Comparison of ENCODE assay signal across 14 cellular contexts in genomic region chr3:104214937-104215336, GRCh38.
DNase-seq lines count a peak whose midpoint lies in the region; ATAC-seq and TF ChIP-seq lines count a peak whose summit lies in the region.
"Had no signal": no experiment of that assay in that cellular context is flagged by ENCODE, and none has a peak within 500 bp of the region (broad histone marks: within the 10 kb centered on the region; RNA-seq: fewer than 3 reads in every experiment).

No MANE protein-coding gene starts in this region.

- RAD21 ChIA-PET in HCT116 (lab: Charles Lee; ENCODE audit: low non-redundant PET in 1 of 2, low total read pairs in 2 of 2, uncharacterized antibody in 2 of 2, unreplicated experiment in 2 of 2): no interaction called here

- H3K27me3 Mint-ChIP-seq in GM23338 (ENCODE audit: insufficient read depth, low read depth, poor library complexity) (peaks cover 2% of the 10 kb centered on the region), osteocyte (ENCODE audit: unreplicated experiment) (no peaks in the 10 kb centered on the region)
- H3K27me3 Mint-ChIP-seq: CD4-positive, alpha-beta memory T cell had no signal

- H3K9me3 ChIP-seq in HCT116 (ENCODE audit: control insufficient read depth in 1 of 2, insufficient read depth in 1 of 2, low read depth in 1 of 2, low read length in 2 of 2) (no peaks in the 10 kb centered on the region), PC-3 (ENCODE audit: low read length) (no peaks in the 10 kb centered on the region), left ventricle myocardium inferior (replicated peaks) (no peaks in the 10 kb centered on the region)

- H3K36me3 Mint-ChIP-seq in GM23338 (ENCODE audit: low read depth): no peaks in the 10 kb centered on the region
- H3K36me3 Mint-ChIP-seq in osteocyte (ENCODE audit: unreplicated experiment): no peaks in the 10 kb centered on the region
- H3K36me3 Mint-ChIP-seq: CD4-positive, alpha-beta memory T cell had no signal

- H3K4me1 Mint-ChIP-seq in GM23338 (peaks cover 4% of the 10 kb centered on the region; the same call in 2 of the 3 replicates), osteocyte (ENCODE audit: unreplicated experiment) (peaks cover 3% of the 10 kb centered on the region)
- H3K4me1 Mint-ChIP-seq: CD4-positive, alpha-beta memory T cell had no signal

- H3K27ac ChIP-seq in GM23338 (ENCODE audit: low read depth) (no peak overlapping the region), HCT116 (ENCODE audit: low read depth, low read length) (no peak overlapping the region), PC-3 (ENCODE audit: low read length) (no peak overlapping the region), left ventricle myocardium inferior (replicated peaks) (no peak overlapping the region)
- H3K27ac ChIP-seq: GM23248 had no signal

- H3K4me2 ChIP-seq in GM23338 (no peak overlapping the region), HCT116 (ENCODE audit: low read length) (no peak overlapping the region), PC-3 (ENCODE audit: low read length) (no peak overlapping the region)

- H3K4me3 Mint-ChIP-seq in GM23338: no peak overlapping the region
- no peak overlapping the region for H3K4me3 Mint-ChIP-seq in osteocyte (ENCODE audit: unreplicated experiment)
- H3K4me3 Mint-ChIP-seq: CD4-positive, alpha-beta memory T cell; H9 had no signal

- H3K9me2 ChIP-seq in GM23338 (ENCODE audit: insufficient read depth): no peaks in the 10 kb centered on the region
- no peaks in the 10 kb centered on the region for H3K9me2 ChIP-seq in HCT116 (ENCODE audit: insufficient read depth)
- no peaks in the 10 kb centered on the region for H3K9me2 ChIP-seq in PC-3 (replicated peaks; ENCODE audit: low read length)

- H3K27ac Mint-ChIP-seq in GM23338: no peak overlapping the region
- no peak overlapping the region for H3K27ac Mint-ChIP-seq in osteocyte (ENCODE audit: unreplicated experiment)
- H3K27ac Mint-ChIP-seq: CD4-positive, alpha-beta memory T cell; H9 had no signal

- H3K9me3 Mint-ChIP-seq in GM23338 (no peaks in the 10 kb centered on the region), osteocyte (ENCODE audit: unreplicated experiment) (no peaks in the 10 kb centered on the region)

- H3K79me2 ChIP-seq in GM23338 (replicated peaks; ENCODE audit: insufficient read depth): no peaks in the 10 kb centered on the region
- H3K79me2 ChIP-seq in HCT116 (ENCODE audit: insufficient read depth, low read length): no peaks in the 10 kb centered on the region
- no peaks in the 10 kb centered on the region for H3K79me2 ChIP-seq in PC-3 (ENCODE audit: low read length)

- no peak overlapping the region for H3K4me3 ChIP-seq in GM23338
- no peak overlapping the region for H3K4me3 ChIP-seq in HCT116 (replicated peaks in 1 of 2; ENCODE audit: low read depth in 1 of 2, low read length in 2 of 2)
- H3K4me3 ChIP-seq in PC-3 (ENCODE audit: low read length): no peak overlapping the region
- H3K4me3 ChIP-seq in left ventricle myocardium inferior: no peak overlapping the region
- H3K4me3 ChIP-seq: GM23248 had no signal

- TF ChIP-seq CTCF in GM23338 (conservative IDR thresholded peaks at IDR 0.05; ENCODE audit: low read depth in 2 of 2) (no peak), HCT116 (IDR thresholded peaks at IDR 0.05 in 2 of 3, conservative IDR thresholded peaks at IDR 0.05 in 1 of 3; ENCODE audit: borderline replicate concordance in 1 of 3, insufficient read depth in 1 of 3, low read depth in 2 of 3, low read length in 2 of 3) (no peak), PC-3 (conservative IDR thresholded peaks at IDR 0.05; ENCODE audit: low read depth, low read length) (no peak), osteocyte (IDR thresholded peaks at IDR 0.05) (no peak), left ventricle myocardium inferior (IDR thresholded peaks at IDR 0.05; ENCODE audit: borderline replicate concordance) (no peak)

- H3F3A ChIP-seq in GM23338 (replicated peaks; ENCODE audit: low read depth): no peaks in the 10 kb centered on the region
- no peaks in the 10 kb centered on the region for H3F3A ChIP-seq in PC-3 (ENCODE audit: low read length, unreplicated experiment)

- no peak for TF ChIP-seq POLR2A in HCT116 (IDR thresholded peaks at IDR 0.05; ENCODE audit: borderline replicate concordance, extremely low read depth, insufficient read depth, insufficient read length)

- H4K20me1 ChIP-seq in GM23338 (replicated peaks; ENCODE audit: insufficient read depth) (no peaks in the 10 kb centered on the region), HCT116 (ENCODE audit: insufficient read depth) (no peaks in the 10 kb centered on the region), PC-3 (ENCODE audit: low read length) (no peaks in the 10 kb centered on the region)

- intact Hi-C loops in HCT116 (cut with micrococcal nuclease) (no loop called here), PC-3 (cut with micrococcal nuclease) (no loop called here), left ventricle myocardium inferior (cut with micrococcal nuclease) (no loop called here)

- no peak for TF ChIP-seq RAD21 in HCT116 (IDR thresholded peaks at IDR 0.05; ENCODE audit: low read depth)

- H3K27me3 ChIP-seq in GM23338 (ENCODE audit: insufficient read depth) (no peaks in the 10 kb centered on the region), HCT116 (ENCODE audit: insufficient read depth, low read length) (no peaks in the 10 kb centered on the region), PC-3 (ENCODE audit: low read length) (no peaks in the 10 kb centered on the region), left ventricle myocardium inferior (ENCODE audit: low read depth) (no peaks in the 10 kb centered on the region)

- no peak overlapping the region for H3K9ac ChIP-seq in HCT116 (ENCODE audit: low read length)
- no peak overlapping the region for H3K9ac ChIP-seq in PC-3 (ENCODE audit: low read length)
- H3K9ac ChIP-seq: GM23248 had no signal

- DNase-seq in GM23338 (ENCODE audit: low spot score) (no peak), HCT116 (ENCODE audit: low read depth, low spot score) (no peak), PC-3 (peak; percentile 71), renal cortical epithelial cell (ENCODE audit: low read depth) (peak; percentile 27), osteocyte (ENCODE audit: extremely low spot score, unreplicated experiment) (no peak), left ventricle myocardium inferior (no peak)
- DNase-seq: C1 segment of cervical spinal cord; CD4-positive, alpha-beta memory T cell; COR-L47; DMS153; DND-41; GM23248; H9 had no signal

- H2AFZ ChIP-seq in GM23338: peak overlapping the region; percentile 48; the same call in 1 of the 2 replicates
- H2AFZ ChIP-seq in HCT116 (ENCODE audit: low read depth, low read length, poor library complexity, severe bottlenecking): peak overlapping the region; percentile 8
- no peak overlapping the region for H2AFZ ChIP-seq in PC-3 (ENCODE audit: low read length)
- H2AFZ ChIP-seq: GM23248 had no signal

- ATAC-seq in GM23338 (no peak), HCT116 (no peak), PC-3 (peak; percentile 95), GM21360 (IDR thresholded peaks at IDR 0.05; ENCODE audit: unreplicated experiment) (no peak)

- CTCF ChIA-PET in HCT116 (lab: Charles Lee): no interaction called here
- CTCF ChIA-PET in PC-3 (lab: Charles Lee): no interaction called here

- POLR2A ChIA-PET in HCT116 (lab: Charles Lee) (no interaction called here), PC-3 (lab: Charles Lee; ENCODE audit: unreplicated experiment) (interaction anchor here (0.6 kb wide), 2 partner anchors 22 to 211 kb away, joined by 3 to 7 read pairs; no protein-coding TSS in a partner anchor)

- BruUV-seq in HCT116 (replicated peaks; lab: Mats Ljungman, UMichigan): no TSS peak
- BruUV-seq in PC-3 (replicated peaks; lab: Mats Ljungman, UMichigan): no TSS peak

- H3K36me3 ChIP-seq in GM23338 (ENCODE audit: insufficient read depth) (no peaks in the 10 kb centered on the region), HCT116 (ENCODE audit: control insufficient read depth in 1 of 2, insufficient read depth in 2 of 2, low read length in 2 of 2) (no peaks in the 10 kb centered on the region), PC-3 (ENCODE audit: low read depth, low read length) (no peaks in the 10 kb centered on the region), left ventricle myocardium inferior (no peaks in the 10 kb centered on the region)

- H3K4me1 ChIP-seq in GM23338 (ENCODE audit: insufficient read depth) (no peaks in the 10 kb centered on the region), HCT116 (ENCODE audit: control insufficient read depth in 1 of 2, insufficient read depth in 2 of 2, low read length in 2 of 2) (no peaks in the 10 kb centered on the region), PC-3 (ENCODE audit: insufficient read depth, low read length) (peaks cover 12% of the 10 kb centered on the region; the same call in 1 of the 2 replicates), left ventricle myocardium inferior (no peaks in the 10 kb centered on the region)

TF ChIP-seq in GM23338, 12 proteins besides CTCF, POLR2A, EP300 and RAD21 (continues in another document):
- TF ChIP-seq EZH2 (IDR thresholded peaks at IDR 0.05; ENCODE audit: low read depth, unreplicated experiment) (no peak), POLR2AphosphoS5 (IDR thresholded peaks at IDR 0.05; ENCODE audit: low read depth) (no peak), STAT1 (IDR thresholded peaks at IDR 0.05; ENCODE audit: unreplicated experiment) (no peak), ZNF331 (CRISPR knock-in tag; IDR thresholded peaks at IDR 0.05; ENCODE audit: low read depth) (no peak)

TF ChIP-seq in HCT116, 20 proteins besides CTCF, POLR2A, EP300 and RAD21 (continues in another document):
- TF ChIP-seq ZFX (IDR thresholded peaks at IDR 0.05) (no peak), JUND (IDR thresholded peaks at IDR 0.05) (no peak), SRF (IDR thresholded peaks at IDR 0.05; ENCODE audit: low read depth) (no peak), FOSL1 (IDR thresholded peaks at IDR 0.05; ENCODE audit: low read depth) (no peak), ELF1 (IDR thresholded peaks at IDR 0.05; ENCODE audit: borderline replicate concordance, low read depth) (no peak), ATF3 (IDR thresholded peaks at IDR 0.05) (no peak), ZNF274 (IDR thresholded peaks at IDR 0.05; ENCODE audit: low read depth, low read length) (no peak), EGR1 (IDR thresholded peaks at IDR 0.05; ENCODE audit: low read depth) (no peak), SIN3A (IDR thresholded peaks at IDR 0.05; ENCODE audit: low read depth) (no peak), EZH2phosphoT487 (IDR thresholded peaks at IDR 0.05; ENCODE audit: borderline replicate concordance) (no peak), CBX3 (IDR thresholded peaks at IDR 0.05; ENCODE audit: low read depth) (no peak)

Comparison
In these comparisons a context has a peak if more than half of its experiments do, and no peak if none do; other contexts are left out.
1. DNase-seq: peak in PC-3 (single experiment) and renal cortical epithelial cell (single experiment); none in GM23338 (single experiment), HCT116 (single experiment), osteocyte (single experiment) and left ventricle myocardium inferior (single experiment).